27 cellular contexts compared by ENCODE assay signal in genomic region chr5:178661836-178662540, GRCh38. TPM values are rescaled to one million over a fixed set of nuclear protein-coding genes. Genes with fewer than 3 reads are reported as not detected.
A peak's percentile ranks its signal among the peaks of the same experiment; 100 is the strongest.
DNase-seq lines count a peak whose midpoint lies in the region; ATAC-seq, FAIRE-seq and TF ChIP-seq lines count a peak whose summit lies in the region.
"Had no signal": no experiment of that assay in that cellular context is flagged by ENCODE, and none has a peak within 500 bp of the region (broad histone marks: within the 10 kb centered on the region; RNA-seq: fewer than 3 reads in every experiment).

No MANE protein-coding gene starts in this region.

- H3K36me3 ChIP-seq in K562 (ENCODE audit: control insufficient read depth, insufficient read depth, low read length) (no peaks in the 10 kb centered on the region), neuronal stem cell (replicated peaks in 1 of 2; ENCODE audit: control insufficient read depth in 2 of 2, insufficient read depth in 2 of 2, low read length in 2 of 2) (no peaks in the 10 kb centered on the region), suprapubic skin (no peaks in the 10 kb centered on the region)
- H3K36me3 ChIP-seq: BLaER1 treated with 17β-estradiol and CSF1 and Interleukin-3, amounts not matched to agents 10 nM and 100 nM had no signal

- TF ChIP-seq POLR2A in K562 (conservative IDR thresholded peaks at IDR 0.05) (no peak), suprapubic skin (IDR thresholded peaks at IDR 0.05) (no peak)

- peaks cover 0 to 3% (median 0%) of the 10 kb centered on the region in 3 experiments; a peak in 2 of 7 replicates for H3K36me3 Mint-ChIP-seq in H9 (ENCODE audit: insufficient read depth in 1 of 3, low read depth in 3 of 3)
- H3K36me3 Mint-ChIP-seq in CD4-positive, alpha-beta T cell (ENCODE audit: low read depth) = no peaks in the 10 kb centered on the region
- H3K36me3 Mint-ChIP-seq: CD4-positive, alpha-beta memory T cell; CD8-positive, alpha-beta memory T cell had no signal

- no CpG with 5 or more reads among the region's 21 CpGs for WGBS in H9 (ENCODE audit: extremely low coverage, insufficient read length, low lambda C conversion rate)
- WGBS in K562 (ENCODE audit: insufficient coverage, low coverage, missing lambda C conversion rate) = 11% methylated on average over 19 of the region's 21 CpGs
- no CpG with 5 or more reads among the region's 21 CpGs for WGBS in neuronal stem cell (ENCODE audit: extremely low coverage in 2 of 2, insufficient read length in 2 of 2, insufficient replicate concordance in 1 of 2), 2 donors
- WGBS in suprapubic skin = 95% methylated on average over 21 of the region's 21 CpGs

- no peak overlapping the region for H3K4me3 Mint-ChIP-seq in H9
- no peak overlapping the region for H3K4me3 Mint-ChIP-seq in CD4-positive, alpha-beta T cell
- H3K4me3 Mint-ChIP-seq: B cell; CD4-positive, alpha-beta memory T cell; CD8-positive, alpha-beta memory T cell had no signal

- H3T11ph ChIP-seq in H9 (ENCODE audit: low read length) = no peak overlapping the region

- no peaks in the 10 kb centered on the region for H3K9me1 ChIP-seq in K562 (ENCODE audit: control insufficient read depth, insufficient read depth, low read length)

- H3K9me3 ChIP-seq in H9 (ENCODE audit: control insufficient read depth, low read depth, low read length) (no peaks in the 10 kb centered on the region), K562 (replicated peaks; ENCODE audit: control insufficient read depth, insufficient read depth, low read depth, low read length) (no peaks in the 10 kb centered on the region), neuronal stem cell (replicated peaks in 1 of 2; ENCODE audit: control insufficient read depth in 2 of 2, insufficient read depth in 1 of 2, low read depth in 1 of 2, low read length in 2 of 2) (peaks cover 3 to 8% of the 10 kb centered on the region in 2 donors), suprapubic skin (no peaks in the 10 kb centered on the region)
- H3K9me3 ChIP-seq in CD4-positive, alpha-beta T cell (ENCODE audit: control insufficient read depth, low read length) = no peaks in the 10 kb centered on the region

- in situ Hi-C loops in K562 (cut with MboI) = no loop called here

- H3K27ac ChIP-seq in H9 (ENCODE audit: insufficient read length, low read depth, low read length) (no peak overlapping the region), K562 (ENCODE audit: extremely low read depth, low read depth, low read length) (no peak overlapping the region), neuronal stem cell (replicated peaks; ENCODE audit: low read length) (no peak overlapping the region), suprapubic skin (no peak overlapping the region)
- no peak overlapping the region for H3K27ac ChIP-seq in CD4-positive, alpha-beta T cell (ENCODE audit: low read depth, low read length)
- H3K27ac ChIP-seq: 22Rv1; A549; BLaER1 treated with 17β-estradiol and CSF1 and Interleukin-3, amounts not matched to agents 10 nM and 100 nM; C4-2B had no signal

- intact Hi-C loops in K562 (cut with micrococcal nuclease) = no loop called here
- intact Hi-C loops in CD4-positive, alpha-beta T cell (cut with DNase I, micrococcal nuclease) = no loop called here

- peaks cover 18 to 59% of the 10 kb centered on the region in 2 experiments for H3K9me3 Mint-ChIP-seq in H9
- H3K9me3 Mint-ChIP-seq in CD4-positive, alpha-beta T cell = no peaks in the 10 kb centered on the region

- no peak overlapping the region for H2BK120ac ChIP-seq in H9 (ENCODE audit: low read depth, low read length, poor library complexity, severe bottlenecking)
- H2BK120ac ChIP-seq in neuronal stem cell (ENCODE audit: low read depth, low read length) = no peak overlapping the region

- H2BK12ac ChIP-seq in H9 (ENCODE audit: insufficient read length, low read depth, low read length) = no peak overlapping the region
- H2BK12ac ChIP-seq in neuronal stem cell (ENCODE audit: low read length) = no peak overlapping the region

- no peak overlapping the region for H3K4me3 ChIP-seq in K562
- H3K4me3 ChIP-seq in neuronal stem cell (ENCODE audit: low read length in 2 of 2) = no peak overlapping the region
- no peak overlapping the region for H3K4me3 ChIP-seq in suprapubic skin
- H3K4me3 ChIP-seq: A549; BLaER1 treated with 17β-estradiol and CSF1 and Interleukin-3, amounts not matched to agents 10 nM and 100 nM; GM12878 had no signal

- H3K9ac ChIP-seq in H9 (ENCODE audit: extremely low read depth, insufficient read length, low read length) = no peak overlapping the region
- H3K9ac ChIP-seq in K562 (ENCODE audit: insufficient read depth in 1 of 2, low read depth in 2 of 2, low read length in 2 of 2) = no peak overlapping the region
- no peak overlapping the region for H3K9ac ChIP-seq in neuronal stem cell (ENCODE audit: low read depth, low read length, poor library complexity)
- H3K9ac ChIP-seq: BLaER1 treated with 17β-estradiol and CSF1 and Interleukin-3, amounts not matched to agents 10 nM and 100 nM had no signal

- H3K14ac ChIP-seq in H9 (ENCODE audit: insufficient read depth, low read length) (no peak overlapping the region), neuronal stem cell (ENCODE audit: low read length) (no peak overlapping the region)

- no TSS peak for BruUV-seq in K562 (replicated peaks; lab: Mats Ljungman, UMichigan)

- no peaks in the 10 kb centered on the region for H3K79me1 ChIP-seq in H9 (ENCODE audit: insufficient read depth, low read depth, low read length, poor library complexity, severe bottlenecking)
- no peaks in the 10 kb centered on the region for H3K79me1 ChIP-seq in neuronal stem cell (ENCODE audit: low read depth, low read length)

- no peak overlapping the region for H4K8ac ChIP-seq in H9 (replicated peaks; ENCODE audit: insufficient read length, low read depth, low read length)
- no peak overlapping the region for H4K8ac ChIP-seq in neuronal stem cell (ENCODE audit: low read depth, low read length)

- peak; percentile 46; the same call in 2 of the 3 replicates for ATAC-seq in K562
- ATAC-seq in left lobe of liver = no peak
- ATAC-seq in CD4-positive, alpha-beta T cell (ENCODE audit: poor library complexity) = no peak
- ATAC-seq: A549, GM12878 had no signal

- no peaks in the 10 kb centered on the region for H3K23me2 ChIP-seq in H9 (ENCODE audit: insufficient read length, low read depth, low read length, poor library complexity, severe bottlenecking)

- H3K79me2 ChIP-seq in H9 (ENCODE audit: insufficient read depth, low read length) = no peaks in the 10 kb centered on the region
- H3K79me2 ChIP-seq in K562 (ENCODE audit: control insufficient read depth, insufficient read depth, low read length) = no peaks in the 10 kb centered on the region

- H3K23ac ChIP-seq in H9 (ENCODE audit: insufficient read length, low read depth, low read length) (no peak overlapping the region), neuronal stem cell (ENCODE audit: low read depth, low read length, poor library complexity) (no peak overlapping the region)

- H3K27me3 Mint-ChIP-seq in H9 (ENCODE audit: low read depth) = peaks cover 13% of the 10 kb centered on the region
- peaks cover 44% of the 10 kb centered on the region for H3K27me3 Mint-ChIP-seq in CD4-positive, alpha-beta T cell

- H2BK15ac ChIP-seq in H9 (ENCODE audit: low read depth, low read length) (no peak overlapping the region), neuronal stem cell (ENCODE audit: low read length) (no peak overlapping the region)

- no peak overlapping the region for H4K5ac ChIP-seq in H9 (ENCODE audit: insufficient read length, low read depth, low read length)

- H3K4me1 ChIP-seq in H9 (ENCODE audit: insufficient read depth, low read length) (no peaks in the 10 kb centered on the region), K562 (replicated peaks in 1 of 2; ENCODE audit: control insufficient read depth in 2 of 2, insufficient read depth in 2 of 2, low read length in 2 of 2) (no peaks in the 10 kb centered on the region), neuronal stem cell (ENCODE audit: control insufficient read depth in 2 of 2, insufficient read depth in 1 of 2, low read depth in 1 of 2, low read length in 2 of 2) (no peaks in the 10 kb centered on the region), suprapubic skin (no peaks in the 10 kb centered on the region)
- H3K4me1 ChIP-seq: A549 had no signal

- TF ChIP-seq EP300 in K562 (IDR thresholded peaks at IDR 0.05; ENCODE audit: low read length) (no peak), suprapubic skin (IDR thresholded peaks at IDR 0.05) (no peak)

- H3K4ac ChIP-seq in H9 (ENCODE audit: low read depth, low read length) (no peak overlapping the region), neuronal stem cell (ENCODE audit: low read length) (no peak overlapping the region)

- no peak overlapping the region for H2AFZ ChIP-seq in H9 (ENCODE audit: low read length)
- no peak overlapping the region for H2AFZ ChIP-seq in K562 (ENCODE audit: low read depth, low read length)
- H2AFZ ChIP-seq in neuronal stem cell (ENCODE audit: low read length) = no peak overlapping the region

- H3K18ac ChIP-seq in H9 (ENCODE audit: insufficient read length, low read depth, low read length) = no peak overlapping the region
- H3K18ac ChIP-seq in neuronal stem cell (ENCODE audit: low read length) = peak overlapping the region; percentile 36

- TF ChIP-seq CTCF in H9 (conservative IDR thresholded peaks at IDR 0.05) (no peak), K562 (IDR thresholded peaks at IDR 0.05 in 2 of 3, conservative IDR thresholded peaks at IDR 0.05 in 1 of 3; ENCODE audit: insufficient read depth in 2 of 3, low read depth in 1 of 3, low read length in 3 of 3) (no peak), suprapubic skin (IDR thresholded peaks at IDR 0.05) (no peak)
- no peak for TF ChIP-seq CTCF in CD4-positive, alpha-beta T cell (IDR thresholded peaks at IDR 0.05)

- H4K91ac ChIP-seq in H9 (ENCODE audit: insufficient read length, low read depth, low read length) (no peak overlapping the region), neuronal stem cell (ENCODE audit: low read depth, low read length, poor library complexity) (no peak overlapping the region)

- H2BK5ac ChIP-seq in H9 (ENCODE audit: insufficient read length, low read length) = no peak overlapping the region
- no peak overlapping the region for H2BK5ac ChIP-seq in neuronal stem cell (ENCODE audit: low read length)

- CTCF ChIA-PET in K562 (lab: Yijun Ruan, JAX; ENCODE audit: low intra/inter-chr PET ratio) = no interaction called here
- CTCF ChIA-PET in CD4-positive, alpha-beta T cell (lab: Charles Lee) = no interaction called here

- no peaks in the 10 kb centered on the region for H3K27me3 ChIP-seq in H9 (ENCODE audit: insufficient read depth, low read length)
- H3K27me3 ChIP-seq in K562 (ENCODE audit: control insufficient read depth in 2 of 2, insufficient read depth in 2 of 2, low read length in 2 of 2) = peaks cover 14 to 65% of the 10 kb centered on the region in 2 experiments; a peak in 4 of 5 replicates
- H3K27me3 ChIP-seq in neuronal stem cell (ENCODE audit: control insufficient read depth in 3 of 3, insufficient read depth in 3 of 3, low read depth in 1 of 3, low read length in 3 of 3) = peaks cover 0 to 4% (median 0%) of the 10 kb centered on the region in 3 experiments
- H3K27me3 ChIP-seq in suprapubic skin = peaks cover 11% of the 10 kb centered on the region
- no peaks in the 10 kb centered on the region for H3K27me3 ChIP-seq in CD4-positive, alpha-beta T cell (ENCODE audit: control insufficient read depth, insufficient read depth, low read length)
- H3K27me3 ChIP-seq: BLaER1 treated with 17β-estradiol and CSF1 and Interleukin-3, amounts not matched to agents 10 nM and 100 nM had no signal

- H3K4me1 Mint-ChIP-seq in H9 = no peaks in the 10 kb centered on the region
- H3K4me1 Mint-ChIP-seq in CD4-positive, alpha-beta T cell (ENCODE audit: low read depth) = no peaks in the 10 kb centered on the region
- H3K4me1 Mint-ChIP-seq: B cell; CD4-positive, alpha-beta memory T cell; CD8-positive, alpha-beta memory T cell had no signal

- no peak overlapping the region for H2AK5ac ChIP-seq in H9 (ENCODE audit: insufficient read length, low read length)
- H2AK5ac ChIP-seq in neuronal stem cell (ENCODE audit: low read depth, low read length) = no peak overlapping the region

- H3K56ac ChIP-seq in H9 (ENCODE audit: insufficient read length, low read depth, low read length) = no peak overlapping the region

- FAIRE-seq in K562 (lab: Jason Lieb, UNC) = no peak
- FAIRE-seq: A549, GM12878, GM12892, GM18507 had no signal

- H2BK20ac ChIP-seq in H9 (ENCODE audit: low read depth, low read length, poor library complexity, severe bottlenecking) = no peak overlapping the region

- POLR2A ChIA-PET in K562 (lab: Yijun Ruan, JAX) = no interaction called here
- POLR2A ChIA-PET in CD4-positive, alpha-beta T cell (lab: Charles Lee) = no interaction called here

- H3K4me2 ChIP-seq in H9 (ENCODE audit: insufficient read depth, insufficient read length, low read length) (no peak overlapping the region), K562 (ENCODE audit: insufficient read depth, low read length) (no peak overlapping the region), neuronal stem cell (ENCODE audit: insufficient read depth, low read length, poor library complexity, severe bottlenecking) (no peak overlapping the region)
- H3K4me2 ChIP-seq: A549; BLaER1 treated with 17β-estradiol and CSF1 and Interleukin-3, amounts not matched to agents 10 nM and 100 nM had no signal

- no peaks in the 10 kb centered on the region for H4K20me1 ChIP-seq in H9 (ENCODE audit: control insufficient read depth, insufficient read depth, insufficient read length)
- H4K20me1 ChIP-seq in K562 (replicated peaks; ENCODE audit: control insufficient read depth, insufficient read depth, low read length) = no peaks in the 10 kb centered on the region
- H4K20me1 ChIP-seq: BLaER1 treated with 17β-estradiol and CSF1 and Interleukin-3, amounts not matched to agents 10 nM and 100 nM had no signal

- TF ChIP-seq RAD21 in K562 (CRISPR knock-in tag; conservative IDR thresholded peaks at IDR 0.05 in 1 of 2, IDR thresholded peaks at IDR 0.05 in 1 of 2) = no peak

- H3K27ac Mint-ChIP-seq in H9 = 0 out of 7 replicates have a peak overlapping the region, but pooled peaks of 1 of the 3 experiments have one; percentile 35
- H3K27ac Mint-ChIP-seq in CD4-positive, alpha-beta T cell = no peak overlapping the region
- H3K27ac Mint-ChIP-seq: B cell; CD4-positive, alpha-beta memory T cell; CD8-positive, alpha-beta memory T cell had no signal

- DNase-seq in H9 = peak; percentile 5
- DNase-seq in K562 (ENCODE audit: extremely low read depth in 1 of 4, low spot score in 3 of 4) = peak in 1 of 4 experiments; percentile 11
- peak; percentile 41 for DNase-seq in left lobe of liver (ENCODE audit: low spot score)
- no peak for DNase-seq in neuronal stem cell (ENCODE audit: low spot score)
- DNase-seq in suprapubic skin (ENCODE audit: low spot score in 2 of 2) = no peak
- DNase-seq in CD4-positive, alpha-beta T cell = no peak
- no peak for DNase-seq in HUDEP-2 (lab: John Stamatoyannopoulos, UW; ENCODE audit: unreplicated experiment in 76 of 76)
- DNase-seq in kidney tubule cell (ENCODE audit: low spot score) = no peak
- DNase-seq: AML-193; CD4-positive, alpha-beta memory T cell; CD8-positive, alpha-beta memory T cell; COR-L47; DMS 273 treated with DMSO at 0.1 percent for 48 hours; DMS153; DMS53; DMS79; DND-41; EL; GDM1 had no signal

RNA-seq across cellular contexts. Expression of gene CLK4, which starts 35.1 kb away (rescaled TPM):
- total RNA-seq in H9 (2021) (10.9 and 12.5 TPM in 2 replicates), K562 (2014; rRNA removed) (17.0 and 18.5 TPM in 2 replicates), K562 (2014; rRNA removed; fragmentation: Illumina TruSeq; extraction: Trizol) (17.3 and 17.7 TPM in 2 replicates), K562 (2015; rRNA removed; fragmentation: Illumina TruSeq; extraction: Trizol) (20.3 and 22.6 TPM in 2 replicates), K562 (2021) (11.8 and 13.0 TPM in 2 replicates), left lobe of liver (17.6 TPM), suprapubic skin (10 to 100 TPM; 15.5 to 77.3 (median 34.1) TPM)
- total RNA-seq in K562 (2011; cell fraction: chromatin; rRNA removed; ENCODE audit: low replicate concordance) = 59.0 and 147 TPM in 2 replicates
- 30.5 and 35.3 TPM in 2 replicates for total RNA-seq in K562 (2011; cell fraction: nucleolus; rRNA removed)
- 75.2 and 130 TPM in 2 replicates for total RNA-seq in K562 (2011; cell fraction: nucleoplasm; rRNA removed)
- polyA plus RNA-seq in K562 (2011; rRNA removed) (21.1 and 23.1 TPM in 2 replicates), K562 (2014; fragmentation: Illumina TruSeq; extraction: Trizol) (9.6 and 10.5 TPM in 2 replicates), K562 (2014; fragmentation: Nextera tagmentation; extraction: Ambion mirVana) (10 to 100 TPM; 12.9 to 13.9 TPM), K562 (2014; rRNA removed) (11.9 and 14.6 TPM in 2 replicates)
- 3.1 and 7.4 TPM in 2 replicates for polyA plus RNA-seq in K562 (2011; cell fraction: cytosol; rRNA removed)
- polyA plus RNA-seq in K562 (2011; cell fraction: nucleus; rRNA removed) = 60.8 and 88.8 TPM in 2 replicates
- polyA plus RNA-seq in K562 (2012) = 9.0 and 9.9 TPM in 2 replicates
- polyA minus RNA-seq in K562 (2011; rRNA and poly(A)+ RNA removed) = 69.5 and 71.9 TPM in 2 replicates
- polyA minus RNA-seq in K562 (2011; cell fraction: cytosol; rRNA and poly(A)+ RNA removed) = 6.1 and 7.1 TPM in 2 replicates
- polyA minus RNA-seq in K562 (2011; cell fraction: nucleus; rRNA and poly(A)+ RNA removed) = 71.5 and 133 TPM in 2 replicates
- polyA plus RNA-seq in neuronal stem cell (2013, experiment 1 of 2) = 8.0 TPM
- 8.5 TPM for polyA plus RNA-seq in neuronal stem cell (2013, experiment 2 of 2)
- total RNA-seq in CD4-positive, alpha-beta T cell = 100 to 1,000 TPM; 109 to 123 TPM

Comparison
In these comparisons a context has a peak if more than half of its experiments do, and no peak if none do; other contexts are left out.
1. DNase-seq: peak in H9 (single experiment) and left lobe of liver (single experiment); none in neuronal stem cell (single experiment), suprapubic skin (0 of 2), CD4-positive, alpha-beta T cell (0 of 10), HUDEP-2 (0 of 76) and kidney tubule cell (single experiment).